ENCODE assay signal across 8 cellular contexts in the genomic region with DNA sequence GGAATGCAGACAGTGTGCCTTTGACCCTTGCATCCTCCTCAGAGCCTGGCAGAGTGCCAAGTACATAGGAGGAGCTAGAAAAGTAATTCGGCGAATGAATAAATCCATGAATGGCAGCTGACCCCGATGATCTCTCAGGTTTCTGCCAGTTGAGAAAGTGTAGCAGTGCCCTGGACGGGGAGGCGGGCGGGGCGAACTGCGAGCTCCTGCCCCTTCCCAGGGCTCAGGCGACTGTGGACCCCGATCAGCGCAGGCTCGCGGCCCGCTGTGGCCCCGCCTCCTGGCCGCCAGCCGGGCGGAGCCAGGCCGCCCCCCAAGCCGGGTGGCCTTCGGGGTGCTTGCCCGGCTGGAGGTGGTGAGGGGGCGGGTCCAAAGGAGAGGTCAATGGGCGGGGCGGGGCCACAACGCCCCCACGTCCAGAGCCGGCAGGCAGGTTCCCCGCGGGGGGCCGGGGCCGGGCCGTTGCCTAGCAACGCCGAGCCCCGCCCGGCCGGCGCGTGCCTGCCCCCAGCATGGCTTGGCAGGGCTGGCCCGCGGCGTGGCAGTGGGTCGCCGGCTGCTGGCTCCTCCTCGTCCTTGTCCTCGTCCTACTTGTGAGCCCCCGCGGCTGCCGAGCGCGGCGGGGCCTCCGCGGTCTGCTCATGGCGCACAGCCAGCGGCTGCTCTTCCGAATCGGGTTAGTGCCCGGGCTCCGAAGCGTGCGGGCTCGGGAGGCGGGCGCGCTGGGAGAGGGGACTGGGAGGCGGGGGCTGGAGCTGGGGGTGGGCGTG. TPM values are rescaled to one million over a fixed set of nuclear protein-coding genes. Genes with fewer than 3 reads are reported as not detected.
DNase-seq lines count a peak whose midpoint lies in the region; ATAC-seq lines count a peak whose summit lies in the region.

No MANE protein-coding gene starts in this region.

- DNase-seq in DMS53 (lab: John Stamatoyannopoulos, UW) (peak; percentile 84), RPMI8226 (peak; percentile 72), germinal center (ENCODE audit: low spot score) (peak; percentile 90), non-pigmented ciliary epithelial cell (ENCODE audit: low read depth) (peak; percentile 23)
- DNase-seq in Jurkat, Clone E6-1 (ENCODE audit: low read depth, low spot score): peak; percentile 24
- DNase-seq in activated naive CD4-positive, alpha-beta T cell treated with Interleukin-2 at 50 U/mL for 16 hours: peak; percentile 49

- 1% methylated on average over 69 of the region's 69 CpGs for WGBS in thymus

- no peaks in the 10 kb centered on the region for H3K27me3 ChIP-seq in thymus (ENCODE audit: control insufficient read depth, insufficient read depth)

- peak; percentile 72 for ATAC-seq in GM21619 (IDR thresholded peaks at IDR 0.05; ENCODE audit: unreplicated experiment)

- peak overlapping the region; percentile 54 for H3K4me3 ChIP-seq in Jurkat, Clone E6-1 (ENCODE audit: low read length)
- peak overlapping the region; percentile 73 for H3K4me3 ChIP-seq in thymus (ENCODE audit: low read length)

- no peaks in the 10 kb centered on the region for H3K36me3 ChIP-seq in thymus (ENCODE audit: control insufficient read depth, insufficient read depth)

- no peaks in the 10 kb centered on the region for H3K9me3 ChIP-seq in thymus (ENCODE audit: control insufficient read depth)

- peaks cover 32% of the 10 kb centered on the region for H3K4me1 ChIP-seq in thymus (ENCODE audit: control insufficient read depth, insufficient read depth, low read length)

- H3K27ac ChIP-seq in thymus (ENCODE audit: low read depth): peak overlapping the region; percentile 33

RNA-seq across cellular contexts. Expression of a gene that starts 30.6 kb away (rescaled TPM):
- polyA plus RNA-seq in Jurkat, Clone E6-1 (2012; ENCODE audit: insufficient read depth, insufficient read length): 15.8 TPM
- polyA plus RNA-seq in thymus: 56.2 TPM

RNA-seq across cellular contexts. Expression of a gene that starts 33.7 kb away (rescaled TPM):
- not detected for polyA plus RNA-seq in Jurkat, Clone E6-1 (2012; ENCODE audit: insufficient read depth, insufficient read length)
- 0.52 TPM for polyA plus RNA-seq in thymus

RNA-seq across cellular contexts. Expression of a gene that starts 52.6 kb away (rescaled TPM):
- polyA plus RNA-seq in Jurkat, Clone E6-1 (2012; ENCODE audit: insufficient read depth, insufficient read length): 52.3 TPM
- polyA plus RNA-seq in thymus: 76.1 TPM

RNA-seq across cellular contexts. Expression of a gene that starts 53.0 kb away (rescaled TPM):
- 145 TPM for polyA plus RNA-seq in Jurkat, Clone E6-1 (2012; ENCODE audit: insufficient read depth, insufficient read length)
- 67.2 TPM for polyA plus RNA-seq in thymus

RNA-seq across cellular contexts. Expression of a gene that starts 59.1 kb away (rescaled TPM):
- polyA plus RNA-seq in Jurkat, Clone E6-1 (2012; ENCODE audit: insufficient read depth, insufficient read length): 0.52 TPM
- 25.2 TPM for polyA plus RNA-seq in thymus

Comparison
In these comparisons a context has a peak if more than half of its experiments do, and no peak if none do; other contexts are left out.
1. Peak in every context shown above with its lines: DNase-seq, ATAC-seq, H3K4me3 ChIP-seq and H3K27ac ChIP-seq.
2. DNase-seq: peak in every context shown above with its lines; median percentile 90 in germinal center; 84 in DMS53; 72 in RPMI8226; 49 in activated naive CD4-positive, alpha-beta T cell treated with Interleukin-2 at 50 U/mL for 16 hours; 24 in Jurkat, Clone E6-1; 23 in non-pigmented ciliary epithelial cell.